Comparison of ENCODE assay signal across 24 cellular contexts in genomic region chr4:39770005-39770404, GRCh38.
"Had no signal": no experiment of that assay in that cellular context is flagged by ENCODE, and none has a peak within 500 bp of the region (broad histone marks: within the 10 kb centered on the region; RNA-seq: fewer than 3 reads in every experiment).

No MANE protein-coding gene starts in this region.

- H3K27ac ChIP-seq: brain microvascular endothelial cell, esophagus muscularis mucosa, foreskin keratinocyte, heart left ventricle, ovary, prostate gland, skin epidermis, stomach, tibial artery had no signal

- H3K9me3 ChIP-seq: esophagus muscularis mucosa, ovary, prostate gland, stomach, tibial artery had no signal

- H3K4me3 Mint-ChIP-seq: activated naive CD8-positive, alpha-beta T cell; immature natural killer cell; mesothelial cell of epicardium; naive thymus-derived CD4-positive, alpha-beta T cell had no signal

- H3K36me3 ChIP-seq: ovary had no signal

- H3K27me3 ChIP-seq: brain microvascular endothelial cell, esophagus muscularis mucosa, foreskin keratinocyte, heart left ventricle, ovary, stomach, tibial artery had no signal

- H3K4me3 ChIP-seq: esophagus muscularis mucosa, heart left ventricle, ovary, prostate gland, skin epidermis, stomach, tibial artery had no signal

- H3K4me1 ChIP-seq: foreskin keratinocyte, prostate gland, stomach, tibial artery had no signal

- DNase-seq: activated CD4-positive, alpha-beta T cell treated with anti-CD3 and anti-CD28 coated beads for 4 hours; activated CD4-positive, alpha-beta T cell treated with anti-CD3 and anti-CD28 coated beads, Interleukin-2, amount 50 U/mL, for 4 hours; activated gamma-delta T cell; brain microvascular endothelial cell; cortex of kidney; foreskin keratinocyte; heart left ventricle; hypothalamus; immature natural killer cell; left colon; mammary epithelial cell; naive thymus-derived CD4-positive, alpha-beta T cell; ovary; retina; stimulated activated CD4-positive, alpha-beta T cell treated with anti-CD3 and anti-CD28 coated beads, Interleukin-12 subunit alpha, Interleukin-12 subunit beta, amount 100 ng/mL, for 4 hours; stimulated activated CD4-positive, alpha-beta T cell treated with anti-CD3 and anti-CD28 coated beads, Interleukin-4, amount 100 ng/mL, for 1 hour; stomach; tibial artery had no signal

- H3K4me1 Mint-ChIP-seq: immature natural killer cell had no signal

- H3K27me3 Mint-ChIP-seq: activated naive CD8-positive, alpha-beta T cell; naive thymus-derived CD4-positive, alpha-beta T cell had no signal

- H3K9me3 Mint-ChIP-seq: immature natural killer cell, mesothelial cell of epicardium had no signal

- ATAC-seq: foreskin keratinocyte; naive thymus-derived CD4-positive, alpha-beta T cell; sciatic nerve had no signal

- H3K27ac Mint-ChIP-seq: activated naive CD8-positive, alpha-beta T cell; immature natural killer cell; naive thymus-derived CD4-positive, alpha-beta T cell had no signal
